In the genomic region with DNA sequence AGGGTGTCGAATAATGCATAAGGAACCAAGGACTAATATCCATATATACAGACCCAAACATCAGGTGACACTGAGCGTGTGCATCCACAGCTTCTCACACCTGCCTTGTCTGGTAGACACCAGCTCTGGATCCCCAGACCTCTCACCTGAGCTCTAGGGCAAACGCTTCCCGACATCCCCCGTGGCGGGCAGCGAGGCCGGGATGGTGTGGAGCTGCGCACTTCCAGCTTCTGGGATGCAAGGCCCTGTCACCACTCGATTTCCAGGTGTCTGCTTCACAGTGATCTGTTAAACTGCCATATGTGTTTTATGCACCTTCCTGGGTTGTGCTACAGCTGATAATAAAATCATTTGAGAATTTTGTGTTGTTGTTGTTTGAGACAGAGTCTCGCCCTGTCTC, we compare ENCODE assay signal across 25 cellular contexts. TPM values are rescaled to one million over a fixed set of nuclear protein-coding genes. Genes with fewer than 3 reads are reported as not detected.
A peak's percentile ranks its signal among the peaks of the same experiment; 100 is the strongest.
DNase-seq lines count a peak whose midpoint lies in the region; ATAC-seq and TF ChIP-seq lines count a peak whose summit lies in the region.
"Had no signal": no experiment of that assay in that cellular context is flagged by ENCODE, and none has a peak within 500 bp of the region (broad histone marks: within the 10 kb centered on the region; RNA-seq: fewer than 3 reads in every experiment).

No MANE protein-coding gene starts in this region.

- peak overlapping the region in 1 of 4 donors; percentile 11 for H3K4me3 Mint-ChIP-seq in CD4-positive, CD25-positive, alpha-beta regulatory T cell
- no peak overlapping the region for H3K4me3 Mint-ChIP-seq in central memory CD8-positive, alpha-beta T cell
- peak overlapping the region in 1 of 10 donors; percentile 23 for H3K4me3 Mint-ChIP-seq in naive thymus-derived CD4-positive, alpha-beta T cell
- H3K4me3 Mint-ChIP-seq: CD14-positive monocyte had no signal

- peaks cover 25 to 90% (median 54%) of the 10 kb centered on the region in 4 donors for H3K4me1 Mint-ChIP-seq in CD4-positive, CD25-positive, alpha-beta regulatory T cell
- H3K4me1 Mint-ChIP-seq in central memory CD8-positive, alpha-beta T cell: peaks cover 61% of the 10 kb centered on the region
- peaks cover 37 to 91% (median 69%) of the 10 kb centered on the region in 7 donors for H3K4me1 Mint-ChIP-seq in naive thymus-derived CD4-positive, alpha-beta T cell

- no peak overlapping the region; the same call in 1 of the 2 replicates for H3K4me2 ChIP-seq in MM.1S (ENCODE audit: low read depth, low read length)

- H4K20me1 ChIP-seq in MM.1S (ENCODE audit: insufficient read depth, low read length): no peaks in the 10 kb centered on the region

- H3K27ac ChIP-seq in CD4-positive, CD25-positive, alpha-beta regulatory T cell (ENCODE audit: insufficient read depth, low read length, poor library complexity, severe bottlenecking): no peak overlapping the region
- peak overlapping the region; percentile 85; the same call in 1 of the 2 replicates for H3K27ac ChIP-seq in MM.1S (ENCODE audit: low read length)
- H3K27ac ChIP-seq in naive thymus-derived CD4-positive, alpha-beta T cell (ENCODE audit: low read depth, low read length): no peak overlapping the region

- no peak for TF ChIP-seq CTCF in MM.1S (IDR thresholded peaks at IDR 0.05; ENCODE audit: low read length)

- peaks cover 58% of the 10 kb centered on the region for H3F3A ChIP-seq in MM.1S (ENCODE audit: insufficient read depth, low read length)

- ATAC-seq in CD4-positive, CD25-positive, alpha-beta regulatory T cell (ENCODE audit: low read depth in 2 of 2): no peak
- no peak for ATAC-seq in central memory CD8-positive, alpha-beta T cell (replicated peaks; ENCODE audit: extremely low read depth, poor library complexity, severe bottlenecking)
- no peak for ATAC-seq in naive thymus-derived CD4-positive, alpha-beta T cell
- no peak for ATAC-seq in GM18909 (IDR thresholded peaks at IDR 0.05; ENCODE audit: poor library complexity, unreplicated experiment)
- ATAC-seq: Panc1 had no signal

- no peak for DNase-seq in CD4-positive, CD25-positive, alpha-beta regulatory T cell
- DNase-seq in MM.1S (no peak), NCI-H2107 (lab: John Stamatoyannopoulos, UW) (no peak), NOMO-1 (lab: John Stamatoyannopoulos, UW; ENCODE audit: unreplicated experiment in 2 of 2) (no peak)
- no peak for DNase-seq in central memory CD8-positive, alpha-beta T cell (ENCODE audit: low spot score in 2 of 2)
- no peak for DNase-seq in naive thymus-derived CD4-positive, alpha-beta T cell
- DNase-seq: 8988T, ACHN, BE2C, DMS79 treated with DMSO at 0.1 percent for 48 hours, GF-D8, H7, KBM-7, NCI-H1105 treated with DMSO at 0.1 percent for 48 hours, NCI-H146, NCI-H1930, NCI-H446, NCI-H526, NCI-H82, SHP77 had no signal

- no peaks in the 10 kb centered on the region for H3K36me3 Mint-ChIP-seq in CD4-positive, CD25-positive, alpha-beta regulatory T cell
- peaks cover 15% of the 10 kb centered on the region for H3K36me3 Mint-ChIP-seq in central memory CD8-positive, alpha-beta T cell (ENCODE audit: insufficient read depth)
- H3K36me3 Mint-ChIP-seq in naive thymus-derived CD4-positive, alpha-beta T cell: no peaks in the 10 kb centered on the region
- H3K36me3 Mint-ChIP-seq: CD14-positive monocyte had no signal

- no peaks in the 10 kb centered on the region for H3K27me3 Mint-ChIP-seq in CD4-positive, CD25-positive, alpha-beta regulatory T cell
- H3K27me3 Mint-ChIP-seq in central memory CD8-positive, alpha-beta T cell: no peaks in the 10 kb centered on the region
- H3K27me3 Mint-ChIP-seq in naive thymus-derived CD4-positive, alpha-beta T cell: peaks cover 0 to 6% (median 0%) of the 10 kb centered on the region in 5 donors

- no peaks in the 10 kb centered on the region for H3K9me3 ChIP-seq in CD4-positive, CD25-positive, alpha-beta regulatory T cell (ENCODE audit: control insufficient read depth in 2 of 2, low read length in 2 of 2)
- no peaks in the 10 kb centered on the region for H3K9me3 ChIP-seq in MM.1S (replicated peaks; ENCODE audit: insufficient read depth, low read length)
- no peaks in the 10 kb centered on the region for H3K9me3 ChIP-seq in naive thymus-derived CD4-positive, alpha-beta T cell (ENCODE audit: control insufficient read depth in 2 of 3, low read length in 3 of 3)
- H3K9me3 ChIP-seq: BE2C had no signal

- intact Hi-C loops in naive thymus-derived CD4-positive, alpha-beta T cell (cut with micrococcal nuclease): loop anchor here in 1 of 2 donors (5.0 kb wide), 2 partner anchors 78 to 303 kb away; partner anchors contain the start of gene CENATAC

- H3K79me2 ChIP-seq in MM.1S (ENCODE audit: low read length): no peaks in the 10 kb centered on the region

- CTCF ChIA-PET in naive thymus-derived CD4-positive, alpha-beta T cell (lab: Charles Lee): interaction anchor here (0.6 to 1.4 kb wide), 3 partner anchors 10 to 95 kb away, joined by 3 to 5 read pairs (median 4); no protein-coding TSS in a partner anchor

- no peaks in the 10 kb centered on the region for H3K36me3 ChIP-seq in CD4-positive, CD25-positive, alpha-beta regulatory T cell (ENCODE audit: control insufficient read depth, insufficient read depth, low read length)
- H3K36me3 ChIP-seq in MM.1S (replicated peaks; ENCODE audit: insufficient read depth, low read length): no peaks in the 10 kb centered on the region
- H3K36me3 ChIP-seq in naive thymus-derived CD4-positive, alpha-beta T cell (ENCODE audit: control insufficient read depth in 2 of 3, insufficient read depth in 3 of 3, low read length in 3 of 3): no peaks in the 10 kb centered on the region
- H3K36me3 ChIP-seq: BE2C had no signal

- H2AFZ ChIP-seq in MM.1S (ENCODE audit: low read length): no peak overlapping the region

- H3K4me3 ChIP-seq in CD4-positive, CD25-positive, alpha-beta regulatory T cell (ENCODE audit: low read depth, low read length): no peak overlapping the region
- no peak overlapping the region for H3K4me3 ChIP-seq in MM.1S (ENCODE audit: low read length)
- no peak overlapping the region for H3K4me3 ChIP-seq in naive thymus-derived CD4-positive, alpha-beta T cell (ENCODE audit: low read length)

- H3K27me3 ChIP-seq in CD4-positive, CD25-positive, alpha-beta regulatory T cell (ENCODE audit: control insufficient read depth, insufficient read depth, low read length): no peaks in the 10 kb centered on the region
- no peaks in the 10 kb centered on the region for H3K27me3 ChIP-seq in MM.1S (replicated peaks; ENCODE audit: insufficient read depth, low read length)
- no peaks in the 10 kb centered on the region for H3K27me3 ChIP-seq in naive thymus-derived CD4-positive, alpha-beta T cell (ENCODE audit: control insufficient read depth in 2 of 2, insufficient read depth in 2 of 2, low read length in 2 of 2)
- H3K27me3 ChIP-seq: BE2C had no signal

- peaks cover 0 to 2% (median 0%) of the 10 kb centered on the region in 7 donors for H3K9me3 Mint-ChIP-seq in CD4-positive, CD25-positive, alpha-beta regulatory T cell
- no peaks in the 10 kb centered on the region for H3K9me3 Mint-ChIP-seq in central memory CD8-positive, alpha-beta T cell
- peaks cover 0 to 3% (median under 1%) of the 10 kb centered on the region in 11 donors for H3K9me3 Mint-ChIP-seq in naive thymus-derived CD4-positive, alpha-beta T cell

- POLR2A ChIA-PET in naive thymus-derived CD4-positive, alpha-beta T cell (lab: Charles Lee): interaction anchor here (1.6 to 11.3 kb wide), 4 partner anchors 13 to 217 kb away, joined by 4 to 100 read pairs (median 46); partner anchors contain the start of gene DDX6

- peak overlapping the region; percentile 91 to 96 (median 92) for H3K27ac Mint-ChIP-seq in CD4-positive, CD25-positive, alpha-beta regulatory T cell
- peak overlapping the region; percentile 61 for H3K27ac Mint-ChIP-seq in central memory CD8-positive, alpha-beta T cell (ENCODE audit: low read depth)
- H3K27ac Mint-ChIP-seq in naive thymus-derived CD4-positive, alpha-beta T cell: peak overlapping the region in 7 of 9 donors; percentile 32 to 98 (median 85)
- H3K27ac Mint-ChIP-seq: CD14-positive monocyte had no signal

- no peaks in the 10 kb centered on the region for H3K9me2 ChIP-seq in MM.1S (replicated peaks; ENCODE audit: insufficient read depth, low read length)

- peaks cover 87% of the 10 kb centered on the region for H3K4me1 ChIP-seq in CD4-positive, CD25-positive, alpha-beta regulatory T cell (ENCODE audit: control insufficient read depth, insufficient read depth, low read length, poor library complexity, severe bottlenecking)
- H3K4me1 ChIP-seq in MM.1S (ENCODE audit: low read length): peaks cover 65% of the 10 kb centered on the region
- peaks cover 69 to 82% of the 10 kb centered on the region in 2 donors for H3K4me1 ChIP-seq in naive thymus-derived CD4-positive, alpha-beta T cell (ENCODE audit: control insufficient read depth in 2 of 2, insufficient read depth in 2 of 2, low read length in 2 of 2)
- H3K4me1 ChIP-seq: BE2C had no signal

- no peak overlapping the region for H3K9ac ChIP-seq in MM.1S (ENCODE audit: low read length)

RNA-seq across cellular contexts. Expression of gene TREH, which starts 15.3 kb away (rescaled TPM):
- not detected for total RNA-seq in CD4-positive, CD25-positive, alpha-beta regulatory T cell
- polyA plus RNA-seq in CD4-positive, CD25-positive, alpha-beta regulatory T cell: not detected
- not detected for total RNA-seq in naive thymus-derived CD4-positive, alpha-beta T cell
- polyA plus RNA-seq in naive thymus-derived CD4-positive, alpha-beta T cell: not detected
- total RNA-seq: H7, LHCN-M2, MCF 10A had no signal
- polyA plus RNA-seq: CD14-positive monocyte had no signal
